Comparison of ENCODE assay signal across 8 cellular contexts in the genomic region with DNA sequence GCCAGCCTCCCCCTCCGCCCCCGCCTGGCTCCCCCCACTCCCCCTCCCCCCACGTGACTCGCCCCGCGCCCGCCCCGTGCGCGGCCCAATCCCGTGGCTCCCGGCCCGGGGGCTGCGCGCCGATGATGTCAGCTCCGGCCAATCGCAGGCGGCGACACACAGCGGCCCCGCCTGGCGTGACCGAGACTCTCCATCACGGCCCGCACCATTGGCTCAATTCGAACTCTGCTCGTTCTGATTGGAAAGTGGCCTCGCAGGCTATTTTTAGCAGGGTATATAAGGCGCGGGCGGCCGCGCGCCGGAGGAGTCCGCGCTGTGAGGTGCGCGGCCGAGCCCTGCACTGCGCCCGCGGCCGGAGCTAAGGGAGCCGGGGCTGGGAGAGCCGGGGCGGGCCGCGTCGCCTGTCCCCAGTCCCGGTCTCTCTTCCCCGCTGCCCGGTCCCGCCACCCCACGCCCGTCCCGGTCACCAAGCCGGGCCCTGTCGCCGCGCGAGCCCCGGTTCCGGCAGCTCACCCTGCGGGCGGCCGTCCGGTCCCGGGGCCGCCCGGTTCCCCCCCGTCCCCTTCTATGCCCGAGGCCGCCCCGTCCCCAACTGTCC. TPM values are rescaled to one million over a fixed set of nuclear protein-coding genes. Genes with fewer than 3 reads are reported as not detected.
DNase-seq lines count a peak whose midpoint lies in the region; ATAC-seq and TF ChIP-seq lines count a peak whose summit lies in the region.

No MANE protein-coding gene starts in this region.

- H3K27me3 ChIP-seq in H7 (ENCODE audit: control insufficient read depth, insufficient read depth, low read length) = no peaks in the 10 kb centered on the region

- H3K36me3 ChIP-seq in ES-I3 (ENCODE audit: insufficient read depth, low read length) (peaks cover 20% of the 10 kb centered on the region), H7 (replicated peaks; ENCODE audit: control insufficient read depth, insufficient read depth, low read length) (peaks cover 13% of the 10 kb centered on the region)

- peaks cover 50% of the 10 kb centered on the region for H3K36me3 Mint-ChIP-seq in activated T-helper 2 cell treated with anti-CD3 and anti-CD28 coated beads, Interferon-gamma antibody, Interleukin-2, Interleukin-4, amounts not matched to agents 10 μg/mL and 5 μg/mL and 100 μg/mL, durations not matched to agents 14 hours and 24 hours and 36 hours (ENCODE audit: low read depth)
- H3K36me3 Mint-ChIP-seq in natural killer cell treated with Interleukin-12 subunit alpha and Interleukin-12 subunit beta and Interleukin-15 and Interleukin-18, amount 100 ng/mL, for 72 hours = peaks cover 45% of the 10 kb centered on the region

- H3K4me3 ChIP-seq in H7 (ENCODE audit: insufficient read depth, low read depth, low read length) (peak overlapping the region; percentile 97), fibroblast of mammary gland (ENCODE audit: control insufficient read depth, low read depth, low read length) (peak overlapping the region; percentile 89)

- peak; percentile 89 to 91 for ATAC-seq in natural killer cell treated with Interleukin-12 subunit alpha and Interleukin-12 subunit beta and Interleukin-15 and Interleukin-18, amount 100 ng/mL, for 72 hours

- peaks cover 9% of the 10 kb centered on the region for H3K9me3 Mint-ChIP-seq in activated T-helper 2 cell treated with anti-CD3 and anti-CD28 coated beads, Interferon-gamma antibody, Interleukin-2, Interleukin-4, amounts not matched to agents 10 μg/mL and 5 μg/mL and 100 μg/mL, durations not matched to agents 14 hours and 24 hours and 36 hours
- H3K9me3 Mint-ChIP-seq in natural killer cell treated with Interleukin-12 subunit alpha and Interleukin-12 subunit beta and Interleukin-15 and Interleukin-18, amount 100 ng/mL, for 72 hours = no peaks in the 10 kb centered on the region

- no peaks in the 10 kb centered on the region for H3K27me3 Mint-ChIP-seq in activated T-helper 2 cell treated with anti-CD3 and anti-CD28 coated beads, Interferon-gamma antibody, Interleukin-2, Interleukin-4, amounts not matched to agents 10 μg/mL and 5 μg/mL and 100 μg/mL, durations not matched to agents 14 hours and 24 hours and 36 hours (ENCODE audit: low read depth)
- H3K27me3 Mint-ChIP-seq in natural killer cell treated with Interleukin-12 subunit alpha and Interleukin-12 subunit beta and Interleukin-15 and Interleukin-18, amount 100 ng/mL, for 72 hours = no peaks in the 10 kb centered on the region

- peaks cover 15% of the 10 kb centered on the region for H3K4me1 ChIP-seq in ES-I3 (ENCODE audit: insufficient read depth, low read length)

- H3K4me1 Mint-ChIP-seq in activated T-helper 2 cell treated with anti-CD3 and anti-CD28 coated beads, Interferon-gamma antibody, Interleukin-2, Interleukin-4, amounts not matched to agents 10 μg/mL and 5 μg/mL and 100 μg/mL, durations not matched to agents 14 hours and 24 hours and 36 hours (ENCODE audit: low read depth) = peaks cover 32% of the 10 kb centered on the region
- peaks cover 50% of the 10 kb centered on the region in 2 donors for H3K4me1 Mint-ChIP-seq in natural killer cell treated with Interleukin-12 subunit alpha and Interleukin-12 subunit beta and Interleukin-15 and Interleukin-18, amount 100 ng/mL, for 72 hours (ENCODE audit: low read depth in 2 of 2)

- peak overlapping the region; percentile 85 for H3K4me3 Mint-ChIP-seq in activated T-helper 2 cell treated with anti-CD3 and anti-CD28 coated beads, Interferon-gamma antibody, Interleukin-2, Interleukin-4, amounts not matched to agents 10 μg/mL and 5 μg/mL and 100 μg/mL, durations not matched to agents 14 hours and 24 hours and 36 hours (ENCODE audit: low read depth)
- peak overlapping the region; percentile 99 for H3K4me3 Mint-ChIP-seq in natural killer cell treated with Interleukin-12 subunit alpha and Interleukin-12 subunit beta and Interleukin-15 and Interleukin-18, amount 100 ng/mL, for 72 hours

- peak overlapping the region; percentile 97 for H3K9ac ChIP-seq in ES-I3 (ENCODE audit: low read depth, low read length)

- no peak for TF ChIP-seq CTCF in fibroblast of mammary gland (conservative IDR thresholded peaks at IDR 0.05; ENCODE audit: control insufficient read depth, insufficient read depth, low read depth, low read length)

- DNase-seq in H7 (peak; percentile 100), LoVo (ENCODE audit: low spot score) (peak; percentile 97), RPMI8226 (peak; percentile 98), fibroblast of mammary gland (ENCODE audit: low read depth) (peak; percentile 95)
- peak; percentile 99 for DNase-seq in activated T-helper 2 cell treated with anti-CD3 and anti-CD28 coated beads, Interferon-gamma antibody, Interleukin-2, Interleukin-4, amounts not matched to agents 10 μg/mL and 5 μg/mL and 100 μg/mL, durations not matched to agents 14 hours and 24 hours and 36 hours (ENCODE audit: low spot score)
- peak; percentile 99 for DNase-seq in natural killer cell treated with Interleukin-12 subunit alpha and Interleukin-12 subunit beta and Interleukin-15 and Interleukin-18, amount 100 ng/mL, for 72 hours (ENCODE audit: low spot score)
- peak; percentile 98 for DNase-seq in stimulated activated naive CD4-positive, alpha-beta T cell treated with Interleukin-2 at 50 U/mL for 16 hours (lab: John Stamatoyannopoulos, UW)

- H3K27ac Mint-ChIP-seq in activated T-helper 2 cell treated with anti-CD3 and anti-CD28 coated beads, Interferon-gamma antibody, Interleukin-2, Interleukin-4, amounts not matched to agents 10 μg/mL and 5 μg/mL and 100 μg/mL, durations not matched to agents 14 hours and 24 hours and 36 hours = peak overlapping the region; percentile 96
- peak overlapping the region; percentile 99 to 100 for H3K27ac Mint-ChIP-seq in natural killer cell treated with Interleukin-12 subunit alpha and Interleukin-12 subunit beta and Interleukin-15 and Interleukin-18, amount 100 ng/mL, for 72 hours

- H3K9me3 ChIP-seq in ES-I3 (ENCODE audit: control insufficient read depth, insufficient read depth, low read length) = no peaks in the 10 kb centered on the region

- intact Hi-C loops in activated T-helper 2 cell treated with anti-CD3 and anti-CD28 coated beads, Interferon-gamma antibody, Interleukin-2, Interleukin-4, amounts not matched to agents 10 μg/mL and 5 μg/mL and 100 μg/mL, durations not matched to agents 14 hours and 24 hours and 36 hours (cut with micrococcal nuclease) = loop anchor here (1.0 to 5.0 kb wide), 2 partner anchors 19 to 347 kb away; no protein-coding TSS in a partner anchor

RNA-seq across cellular contexts. Expression of a gene that starts 0.3 kb away (rescaled TPM):
- total RNA-seq in H7 (2014; rRNA removed; shearing (Covaris generic)) = 7.6 and 9.8 TPM in 2 replicates
- 126 and 129 TPM in 2 replicates for total RNA-seq in activated T-helper 2 cell treated with anti-CD3 and anti-CD28 coated beads, Interferon-gamma antibody, Interleukin-2, Interleukin-4, amounts not matched to agents 10 μg/mL and 5 μg/mL and 100 μg/mL, durations not matched to agents 14 hours and 24 hours and 36 hours
- total RNA-seq in natural killer cell treated with Interleukin-12 subunit alpha and Interleukin-12 subunit beta and Interleukin-15 and Interleukin-18, amount 100 ng/mL, for 72 hours = 100 to 1,000 TPM; 225 to 236 TPM

Comparison
In these comparisons a context has a peak if more than half of its experiments do, and no peak if none do; other contexts are left out.
1. Peak in every context shown above with its lines: DNase-seq, ATAC-seq and H3K4me3 ChIP-seq.
2. RNA of a gene that starts 0.3 kb away (total RNA-seq): 225 to 236 TPM in natural killer cell treated with Interleukin-12 subunit alpha and Interleukin-12 subunit beta and Interleukin-15 and Interleukin-18, amount 100 ng/mL, for 72 hours and 126 to 129 TPM in activated T-helper 2 cell treated with anti-CD3 and anti-CD28 coated beads, Interferon-gamma antibody, Interleukin-2, Interleukin-4, amounts not matched to agents 10 μg/mL and 5 μg/mL and 100 μg/mL, durations not matched to agents 14 hours and 24 hours and 36 hours; 7.6 to 9.8 TPM in H7; every median in the first group is over 10 times any median in the second.